In the genomic region with DNA sequence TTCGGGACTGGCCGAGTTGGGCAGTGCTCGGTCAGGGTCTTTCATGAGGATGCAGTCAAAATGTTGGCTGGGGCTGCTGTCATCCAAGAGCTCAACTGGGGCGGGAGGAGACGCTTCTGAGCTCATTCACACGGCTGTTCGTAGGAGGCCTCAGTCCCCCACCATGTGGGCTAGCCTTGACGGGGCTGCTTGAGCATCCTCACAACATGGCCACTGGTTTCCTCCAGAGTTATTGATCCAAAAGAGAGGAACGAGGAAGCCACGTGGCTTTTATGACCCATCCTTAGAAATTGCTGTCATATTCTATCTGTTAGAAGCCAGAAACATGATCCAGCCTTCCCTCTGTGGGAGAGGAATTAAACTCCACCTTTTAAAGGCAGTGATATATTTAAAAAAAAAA, we compare ENCODE assay signal across 29 cellular contexts.
"Had no signal": no experiment of that assay in that cellular context is flagged by ENCODE, and none has a peak within 500 bp of the region (broad histone marks: within the 10 kb centered on the region; RNA-seq: fewer than 3 reads in every experiment).

No MANE protein-coding gene starts in this region.

- H3K27me3 ChIP-seq: body of pancreas had no signal

- ATAC-seq: activated CD4-positive, CD25-positive, alpha-beta regulatory T cell treated with anti-CD3 and anti-CD28 coated beads, Interleukin-2, amount 50 U/mL, for 24 hours; activated CD8-positive, alpha-beta T cell treated with anti-CD3 and anti-CD28 coated beads for 36 hours; activated T-cell treated with anti-CD3 and anti-CD28 coated beads, Interleukin-2, amount 50 U/mL, for 4 hours; activated T-helper 17 cell treated with anti-CD3 and anti-CD28 coated beads, Interleukin-2, amount 50 U/mL, for 72 hours; body of pancreas; effector memory CD8-positive, alpha-beta T cell; esophagus mucosa had no signal

- H3K27ac ChIP-seq: body of pancreas, WERI-Rb-1 had no signal

- FAIRE-seq: colon, frontal cortex had no signal

- DNase-seq: activated B cell treated with CpG ODN at 0.5 μM for 24 hours; activated CD4-positive, alpha-beta T cell treated with anti-CD3 and anti-CD28 coated beads for 48 hours; activated CD4-positive, alpha-beta T cell treated with anti-CD3 and anti-CD28 coated beads, Interleukin-2, amount 50 U/mL, for 1 hour; activated CD4-positive, alpha-beta T cell treated with anti-CD3 and anti-CD28 coated beads, Interleukin-2, amount 50 U/mL, for 48 hours; activated CD8-positive, alpha-beta memory T cell treated with anti-CD3 and anti-CD28 coated beads for 24 hours; activated CD8-positive, alpha-beta T cell treated with anti-CD3 and anti-CD28 coated beads for 36 hours; activated effector memory CD4-positive, alpha-beta T cell treated with Interleukin-2 at 50 U/mL for 16 hours; activated gamma-delta T cell treated with Interleukin-2 at 50 U/mL for 16 hours; activated naive CD4-positive, alpha-beta T cell treated with anti-CD3 and anti-CD28 coated beads, Interleukin-2, amount 50 U/mL, for 16 hours; activated naive CD4-positive, alpha-beta T cell treated with Interleukin-2 at 50 U/mL for 16 hours; activated T-cell treated with anti-CD3 and anti-CD28 coated beads, Interleukin-2, amount 50 U/mL, for 4 hours; amygdala; aorta; body of pancreas; caudate nucleus; cortex of kidney; dermis blood vessel endothelial cell; effector CD4-positive, alpha-beta T cell; effector memory CD8-positive, alpha-beta T cell; foreskin fibroblast; head of caudate nucleus; hippocampal formation; T1000; WERI-Rb-1 had no signal

- H3K9me3 ChIP-seq: body of pancreas had no signal

- H3K4me3 ChIP-seq: body of pancreas had no signal
